8 cellular contexts compared by ENCODE assay signal in the genomic region with DNA sequence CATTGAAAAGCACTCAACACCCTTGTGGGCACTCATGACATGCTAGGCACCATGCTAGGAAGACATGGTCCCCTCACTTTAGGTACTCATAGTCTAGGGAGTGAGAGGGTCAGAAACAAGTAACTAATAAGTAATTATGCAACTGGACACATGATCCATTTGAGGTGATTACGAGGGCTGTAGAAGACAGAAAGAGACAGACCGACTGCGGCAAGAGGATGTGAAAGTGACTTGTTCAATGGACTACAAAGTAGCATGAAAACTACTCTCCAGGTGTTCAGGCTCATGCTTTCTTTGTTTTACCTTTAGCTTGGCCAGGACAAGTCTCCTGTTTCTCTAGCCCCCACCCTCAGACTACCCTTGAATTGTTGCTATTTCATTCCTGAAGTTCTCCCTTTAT.
DNase-seq lines count a peak whose midpoint lies in the region; ATAC-seq and TF ChIP-seq lines count a peak whose summit lies in the region.
"Had no signal": no experiment of that assay in that cellular context is flagged by ENCODE, and none has a peak within 500 bp of the region (broad histone marks: within the 10 kb centered on the region; RNA-seq: fewer than 3 reads in every experiment).

No MANE protein-coding gene starts in this region.

- DNase-seq in pons (ENCODE audit: low spot score) (peak; percentile 64), esophagus squamous epithelium (lab: John Stamatoyannopoulos, UW) (no peak), transverse colon (no peak)
- no peak for DNase-seq in stimulated activated CD4-positive, alpha-beta T cell treated with anti-CD3 and anti-CD28 coated beads, Interleukin-2, amount 100 ng/mL, for 48 hours
- DNase-seq: colonic mucosa had no signal

- WGBS in esophagus squamous epithelium, 2 donors: 86 to 91% methylated on average over 3 of the region's 3 CpGs
- WGBS in transverse colon (ENCODE audit: low coverage in 1 of 2), 2 donors: 68 to 80% methylated on average over 3 of the region's 3 CpGs

- H3K4me3 ChIP-seq in esophagus squamous epithelium (no peak overlapping the region), transverse colon (no peak overlapping the region)
- H3K4me3 ChIP-seq: colonic mucosa had no signal

- H3K4me1 ChIP-seq in esophagus squamous epithelium (peaks cover 0 to 6% (median 6%) of the 10 kb centered on the region in 3 donors), transverse colon (peaks cover 0 to 6% (median 2%) of the 10 kb centered on the region in 4 donors)
- H3K4me1 ChIP-seq: colonic mucosa had no signal

- no peaks in the 10 kb centered on the region for H3K36me3 ChIP-seq in esophagus squamous epithelium
- no peaks in the 10 kb centered on the region for H3K36me3 ChIP-seq in transverse colon
- H3K36me3 ChIP-seq: colonic mucosa had no signal

- H3K27ac ChIP-seq in esophagus squamous epithelium (no peak overlapping the region), transverse colon (no peak overlapping the region)
- H3K27ac ChIP-seq: colonic mucosa had no signal

- ATAC-seq in GM19043 (IDR thresholded peaks at IDR 0.05; ENCODE audit: low read depth, unreplicated experiment): peak; percentile 77
- peak; percentile 61 for ATAC-seq in HG02610 (IDR thresholded peaks at IDR 0.05; ENCODE audit: unreplicated experiment)
- peak; percentile 72 for ATAC-seq in HG03460 (IDR thresholded peaks at IDR 0.05; ENCODE audit: unreplicated experiment)

- no peak for TF ChIP-seq EP300 in transverse colon (IDR thresholded peaks at IDR 0.05; ENCODE audit: low read depth)

- H3K9me3 ChIP-seq in esophagus squamous epithelium (no peaks in the 10 kb centered on the region), transverse colon (no peaks in the 10 kb centered on the region)
- H3K9me3 ChIP-seq: colonic mucosa had no signal

- in situ Hi-C loops in transverse colon (cut with MboI; ENCODE audit: low pct_ligation_motif_present in 1 of 4, low pct_unique_long_range_greater_than_20kb in 1 of 4, low sequenced_read_pairs in 3 of 4): no loop called here

- H3K27me3 ChIP-seq in esophagus squamous epithelium (peaks cover 0 to 5% (median 0%) of the 10 kb centered on the region in 4 donors), transverse colon (no peaks in the 10 kb centered on the region)
- H3K27me3 ChIP-seq: colonic mucosa had no signal

- TF ChIP-seq CTCF in esophagus squamous epithelium (IDR thresholded peaks at IDR 0.05) (no peak), transverse colon (IDR thresholded peaks at IDR 0.05) (no peak)

- intact Hi-C loops in esophagus squamous epithelium (cut with DNase I): no loop called here
- intact Hi-C loops in transverse colon (cut with DNase I; ENCODE audit: low total_unique reads): no loop called here

- no peak for TF ChIP-seq POLR2A in esophagus squamous epithelium (IDR thresholded peaks at IDR 0.05)
- no peak for TF ChIP-seq POLR2A in transverse colon (IDR thresholded peaks at IDR 0.05)
